1 cellular context compared by ENCODE assay signal in genomic region chr19:44163789-44164188, GRCh38.
TF ChIP-seq lines count a peak whose summit lies in the region.

No MANE protein-coding gene starts in this region.

TF ChIP-seq in GM23338, 12 proteins besides CTCF, POLR2A, EP300 and RAD21 (continued from another document):
- TF ChIP-seq REST (IDR thresholded peaks at IDR 0.05; ENCODE audit: unreplicated experiment) (no peak), EZH2 (IDR thresholded peaks at IDR 0.05; ENCODE audit: low read depth, unreplicated experiment) (no peak), NANOG (IDR thresholded peaks at IDR 0.05; ENCODE audit: borderline replicate concordance) (no peak), ZNF114 (CRISPR knock-in tag; IDR thresholded peaks at IDR 0.05) (no peak), JUNB (IDR thresholded peaks at IDR 0.05; ENCODE audit: unreplicated experiment) (no peak), EZH2phosphoT487 (IDR thresholded peaks at IDR 0.05; ENCODE audit: unreplicated experiment) (no peak), ZNF462 (CRISPR knock-in tag; IDR thresholded peaks at IDR 0.05) (no peak), CREB1 (CRISPR knock-in tag; IDR thresholded peaks at IDR 0.05; ENCODE audit: low read depth) (no peak), ZNF331 (CRISPR knock-in tag; IDR thresholded peaks at IDR 0.05; ENCODE audit: low read depth) (no peak)
